Comparison of ENCODE assay signal across 1 cellular context in the genomic region with DNA sequence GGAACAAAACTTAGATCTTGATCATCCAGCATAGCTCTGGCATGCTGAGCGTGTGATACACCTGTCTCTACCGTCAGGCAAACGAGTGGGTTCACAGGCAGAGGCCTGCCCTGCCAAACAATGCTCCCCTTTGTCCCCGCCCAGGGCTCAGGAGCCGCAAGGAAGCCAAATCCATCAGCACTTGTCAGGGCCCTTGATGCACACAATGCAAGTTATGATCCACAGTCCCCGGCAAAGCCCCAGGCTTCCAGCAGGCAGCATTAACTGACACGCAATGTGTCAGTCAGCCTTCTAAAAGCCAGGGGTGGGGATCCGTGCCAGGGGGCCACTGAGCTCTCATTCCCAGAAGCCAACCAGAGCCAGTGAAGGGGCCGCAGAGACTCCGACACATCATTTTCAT.
TF ChIP-seq lines count a peak whose summit lies in the region.

No MANE protein-coding gene starts in this region.

TF ChIP-seq in HCT116, 20 proteins besides CTCF, POLR2A, EP300 and RAD21 (continued from another document):
- TF ChIP-seq, protein P1, sequence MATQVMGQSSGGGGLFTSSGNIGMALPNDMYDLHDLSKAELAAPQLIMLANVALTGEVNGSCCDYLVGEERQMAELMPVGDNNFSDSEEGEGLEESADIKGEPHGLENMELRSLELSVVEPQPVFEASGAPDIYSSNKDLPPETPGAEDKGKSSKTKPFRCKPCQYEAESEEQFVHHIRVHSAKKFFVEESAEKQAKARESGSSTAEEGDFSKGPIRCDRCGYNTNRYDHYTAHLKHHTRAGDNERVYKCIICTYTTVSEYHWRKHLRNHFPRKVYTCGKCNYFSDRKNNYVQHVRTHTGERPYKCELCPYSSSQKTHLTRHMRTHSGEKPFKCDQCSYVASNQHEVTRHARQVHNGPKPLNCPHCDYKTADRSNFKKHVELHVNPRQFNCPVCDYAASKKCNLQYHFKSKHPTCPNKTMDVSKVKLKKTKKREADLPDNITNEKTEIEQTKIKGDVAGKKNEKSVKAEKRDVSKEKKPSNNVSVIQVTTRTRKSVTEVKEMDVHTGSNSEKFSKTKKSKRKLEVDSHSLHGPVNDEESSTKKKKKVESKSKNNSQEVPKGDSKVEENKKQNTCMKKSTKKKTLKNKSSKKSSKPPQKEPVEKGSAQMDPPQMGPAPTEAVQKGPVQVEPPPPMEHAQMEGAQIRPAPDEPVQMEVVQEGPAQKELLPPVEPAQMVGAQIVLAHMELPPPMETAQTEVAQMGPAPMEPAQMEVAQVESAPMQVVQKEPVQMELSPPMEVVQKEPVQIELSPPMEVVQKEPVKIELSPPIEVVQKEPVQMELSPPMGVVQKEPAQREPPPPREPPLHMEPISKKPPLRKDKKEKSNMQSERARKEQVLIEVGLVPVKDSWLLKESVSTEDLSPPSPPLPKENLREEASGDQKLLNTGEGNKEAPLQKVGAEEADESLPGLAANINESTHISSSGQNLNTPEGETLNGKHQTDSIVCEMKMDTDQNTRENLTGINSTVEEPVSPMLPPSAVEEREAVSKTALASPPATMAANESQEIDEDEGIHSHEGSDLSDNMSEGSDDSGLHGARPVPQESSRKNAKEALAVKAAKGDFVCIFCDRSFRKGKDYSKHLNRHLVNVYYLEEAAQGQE (IDR thresholded peaks at IDR 0.05; ENCODE audit: low read depth), result no peak
- TF ChIP-seq, protein P2, sequence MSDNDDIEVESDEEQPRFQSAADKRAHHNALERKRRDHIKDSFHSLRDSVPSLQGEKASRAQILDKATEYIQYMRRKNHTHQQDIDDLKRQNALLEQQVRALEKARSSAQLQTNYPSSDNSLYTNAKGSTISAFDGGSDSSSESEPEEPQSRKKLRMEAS (IDR thresholded peaks at IDR 0.05), result no peak
- TF ChIP-seq SRF (IDR thresholded peaks at IDR 0.05; ENCODE audit: low read depth) (no peak), YY1 (IDR thresholded peaks at IDR 0.05; ENCODE audit: extremely low read depth, insufficient replicate concordance, low read depth, low read length) (no peak), SP1 (IDR thresholded peaks at IDR 0.05; ENCODE audit: low read depth) (no peak), JUND (IDR thresholded peaks at IDR 0.05) (no peak), EZH2 (IDR thresholded peaks at IDR 0.05) (no peak), EZH2phosphoT487 (IDR thresholded peaks at IDR 0.05; ENCODE audit: borderline replicate concordance) (no peak), FOSL1 (IDR thresholded peaks at IDR 0.05; ENCODE audit: low read depth) (no peak), ZNF274 (IDR thresholded peaks at IDR 0.05; ENCODE audit: low read depth, low read length) (no peak), EGR1 (IDR thresholded peaks at IDR 0.05; ENCODE audit: low read depth) (no peak), CEBPB (IDR thresholded peaks at IDR 0.05; ENCODE audit: low read depth) (no peak), CBX3 (IDR thresholded peaks at IDR 0.05; ENCODE audit: low read depth) (no peak), POLR2AphosphoS5 (IDR thresholded peaks at IDR 0.05; ENCODE audit: low read depth, low read length) (no peak), SIN3A (IDR thresholded peaks at IDR 0.05; ENCODE audit: low read depth) (no peak), TCF7L2 (IDR thresholded peaks at IDR 0.05; ENCODE audit: borderline replicate concordance, extremely low read depth, insufficient read depth, insufficient read length) (no peak), ELF1 (IDR thresholded peaks at IDR 0.05; ENCODE audit: borderline replicate concordance, low read depth) (no peak), ZFX (IDR thresholded peaks at IDR 0.05) (no peak)
- TF ChIP-seq, protein P3, sequence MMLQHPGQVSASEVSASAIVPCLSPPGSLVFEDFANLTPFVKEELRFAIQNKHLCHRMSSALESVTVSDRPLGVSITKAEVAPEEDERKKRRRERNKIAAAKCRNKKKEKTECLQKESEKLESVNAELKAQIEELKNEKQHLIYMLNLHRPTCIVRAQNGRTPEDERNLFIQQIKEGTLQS (IDR thresholded peaks at IDR 0.05), result no peak
